Comparison of ENCODE assay signal across 16 cellular contexts in genomic region chr6:147805155-147805554, GRCh38.
A peak's percentile ranks its signal among the peaks of the same experiment; 100 is the strongest.
DNase-seq lines count a peak whose midpoint lies in the region; TF ChIP-seq lines count a peak whose summit lies in the region.
"Had no signal": no experiment of that assay in that cellular context is flagged by ENCODE, and none has a peak within 500 bp of the region (broad histone marks: within the 10 kb centered on the region; RNA-seq: fewer than 3 reads in every experiment).

No MANE protein-coding gene starts in this region.

- peaks cover 4% of the 10 kb centered on the region; the same call in 1 of the 2 replicates for H3F3A ChIP-seq in Loucy (ENCODE audit: low read depth)

- H3K27ac Mint-ChIP-seq in nephron = peak overlapping the region; percentile 12 to 50 (median 43)
- H3K27ac Mint-ChIP-seq: CD4-positive, CD25-positive, alpha-beta regulatory T cell had no signal

- DNase-seq in NCI-H2171 treated with DMSO at 0.1 percent for 48 hours (lab: John Stamatoyannopoulos, UW) (peak; percentile 30), NCI-H2171 (lab: John Stamatoyannopoulos, UW) (no peak), SW480 (ENCODE audit: low spot score) (no peak), G401 (ENCODE audit: low spot score) (no peak)
- DNase-seq: BE2C; Caco-2; CD4-positive, CD25-positive, alpha-beta regulatory T cell; GOT3; KBM-7; MV-4-11; NCI-H2029; Right ventricle myocardium superior; SW 1271 had no signal

- H2AFZ ChIP-seq in Loucy (ENCODE audit: low read length) = peak overlapping the region; percentile 69; the same call in 1 of the 2 replicates

- H3K27me3 ChIP-seq in Loucy (ENCODE audit: insufficient read depth, low read length, poor library complexity, severe bottlenecking) = no peaks in the 10 kb centered on the region
- H3K27me3 ChIP-seq: BE2C had no signal

- no peaks in the 10 kb centered on the region for H3K27me3 Mint-ChIP-seq in nephron (ENCODE audit: low read depth)
- H3K27me3 Mint-ChIP-seq: CD4-positive, CD25-positive, alpha-beta regulatory T cell had no signal

- H3K9ac ChIP-seq in Loucy (ENCODE audit: low read depth, low read length, poor library complexity, severe bottlenecking) = no peak overlapping the region

- no peaks in the 10 kb centered on the region for H4K20me1 ChIP-seq in Loucy (ENCODE audit: insufficient read depth, low read length, poor library complexity, severe bottlenecking)

- no peaks in the 10 kb centered on the region; the same call in 1 of the 2 replicates for H3K36me3 ChIP-seq in Loucy (ENCODE audit: insufficient read depth, low read length)
- H3K36me3 ChIP-seq: BE2C had no signal

- H3K9me3 Mint-ChIP-seq in nephron = peaks cover 9% of the 10 kb centered on the region

- H3K79me2 ChIP-seq in Loucy (ENCODE audit: insufficient read depth, low read length) = no peaks in the 10 kb centered on the region

- H3K9me2 ChIP-seq in Loucy (replicated peaks; ENCODE audit: low read depth, low read length) = no peaks in the 10 kb centered on the region

- H3K9me3 ChIP-seq in Loucy (ENCODE audit: insufficient read depth, low read depth, low read length) = peaks cover 8% of the 10 kb centered on the region; the same call in 1 of the 2 replicates
- H3K9me3 ChIP-seq: BE2C, Caco-2 had no signal

- no peak overlapping the region for H3K4me3 Mint-ChIP-seq in nephron
- H3K4me3 Mint-ChIP-seq: CD4-positive, CD25-positive, alpha-beta regulatory T cell had no signal

- no peaks in the 10 kb centered on the region for H3K36me3 Mint-ChIP-seq in nephron (ENCODE audit: low read depth)
- H3K36me3 Mint-ChIP-seq: CD4-positive, CD25-positive, alpha-beta regulatory T cell had no signal

- TF ChIP-seq CTCF in Loucy (conservative IDR thresholded peaks at IDR 0.05; ENCODE audit: low read length) = no peak
- no peak for TF ChIP-seq CTCF in VCaP (conservative IDR thresholded peaks at IDR 0.05)
- TF ChIP-seq CTCF in nephron (IDR thresholded peaks at IDR 0.05; ENCODE audit: unreplicated experiment in 3 of 3) = no peak

- H3K4me3 ChIP-seq in Loucy (ENCODE audit: low read length, poor library complexity, severe bottlenecking) = no peak overlapping the region

- peak overlapping the region; percentile 36 for H3K4me2 ChIP-seq in Loucy (ENCODE audit: low read depth, low read length, poor library complexity, severe bottlenecking)

- H3K4me1 ChIP-seq in Loucy (ENCODE audit: insufficient read depth, low read length, poor library complexity, severe bottlenecking) = peaks cover 31% of the 10 kb centered on the region
- H3K4me1 ChIP-seq: BE2C had no signal

- peaks cover 22% of the 10 kb centered on the region for H3K4me1 Mint-ChIP-seq in nephron
- H3K4me1 Mint-ChIP-seq: CD4-positive, CD25-positive, alpha-beta regulatory T cell had no signal

- in situ Hi-C loops in G401 (cut with HindIII; ENCODE audit: low sequenced_read_pairs) = no loop called here

- peak overlapping the region; percentile 7; the same call in 1 of the 2 replicates for H3K27ac ChIP-seq in VCaP
